ENCODE assay signal across 8 cellular contexts in genomic region chr1:65149391-65149729, GRCh38. TPM values are rescaled to one million over a fixed set of nuclear protein-coding genes. Genes with fewer than 3 reads are reported as not detected.
A peak's percentile ranks its signal among the peaks of the same experiment; 100 is the strongest.
DNase-seq lines count a peak whose midpoint lies in the region; ATAC-seq and TF ChIP-seq lines count a peak whose summit lies in the region.

No MANE protein-coding gene starts in this region.

- POLR2A ChIA-PET in activated CD4-positive, alpha-beta T cell treated with anti-CD3 and anti-CD28 coated beads for 36 hours (lab: Charles Lee), result no interaction called here
- POLR2A ChIA-PET in activated CD4-positive, alpha-beta memory T cell treated with anti-CD3 and anti-CD28 coated beads for 36 hours (lab: Charles Lee), result interaction anchor here (2.0 kb wide), 1 partner anchor 83 kb away, joined by 9 read pairs; no protein-coding TSS in a partner anchor

- H3K9me3 Mint-ChIP-seq in activated CD4-positive, alpha-beta T cell treated with anti-CD3 and anti-CD28 coated beads for 36 hours (ENCODE audit: low read depth), result no peaks in the 10 kb centered on the region
- H3K9me3 Mint-ChIP-seq in activated CD4-positive, alpha-beta memory T cell treated with anti-CD3 and anti-CD28 coated beads for 36 hours, result no peaks in the 10 kb centered on the region

- H3K36me3 ChIP-seq in iPS-20b (ENCODE audit: insufficient read depth, low read depth, low read length), result peaks cover 4% of the 10 kb centered on the region; the same call in 1 of the 2 replicates
- H3K36me3 ChIP-seq in testis (ENCODE audit: low read depth, missing control alignments), result no peaks in the 10 kb centered on the region

- no peak for TF ChIP-seq POLR2A in testis (IDR thresholded peaks at IDR 0.05)

- DNase-seq in activated CD4-positive, alpha-beta T cell treated with anti-CD3 and anti-CD28 coated beads for 36 hours, result no peak
- no peak for DNase-seq in activated CD4-positive, alpha-beta T cell treated with anti-CD3 and anti-CD28 coated beads for 48 hours
- DNase-seq in activated CD4-positive, alpha-beta memory T cell treated with anti-CD3 and anti-CD28 coated beads for 36 hours, result no peak
- DNase-seq in testis (no peak), activated gamma-delta T cell (lab: John Stamatoyannopoulos, UW) (no peak)
- DNase-seq in activated CD4-positive, CD25-positive, alpha-beta regulatory T cell treated with anti-CD3 and anti-CD28 coated beads, Interleukin-2, amount 50 U/mL, for 72 hours, result no peak
- DNase-seq in activated effector memory CD4-positive, alpha-beta T cell treated with anti-CD3 and anti-CD28 coated beads, Interleukin-2, amount 50 U/mL, for 16 hours, result no peak

- peaks cover 20% of the 10 kb centered on the region for H3K36me3 Mint-ChIP-seq in activated CD4-positive, alpha-beta T cell treated with anti-CD3 and anti-CD28 coated beads for 36 hours (ENCODE audit: low read depth)
- no peaks in the 10 kb centered on the region for H3K36me3 Mint-ChIP-seq in activated CD4-positive, alpha-beta memory T cell treated with anti-CD3 and anti-CD28 coated beads for 36 hours

- H3K27ac ChIP-seq in iPS-20b (ENCODE audit: low read length), result no peak overlapping the region
- peak overlapping the region; percentile 86 to 88 for H3K27ac ChIP-seq in testis

- H3K4me3 Mint-ChIP-seq in activated CD4-positive, alpha-beta T cell treated with anti-CD3 and anti-CD28 coated beads for 36 hours, result peak overlapping the region; percentile 85
- H3K4me3 Mint-ChIP-seq in activated CD4-positive, alpha-beta memory T cell treated with anti-CD3 and anti-CD28 coated beads for 36 hours, result peak overlapping the region; percentile 75

- no peaks in the 10 kb centered on the region for H3K9me3 ChIP-seq in iPS-20b (ENCODE audit: insufficient read depth, low read depth, low read length)
- no peaks in the 10 kb centered on the region for H3K9me3 ChIP-seq in testis

- TF ChIP-seq CTCF in testis (IDR thresholded peaks at IDR 0.05), result no peak

- intact Hi-C loops in activated CD4-positive, alpha-beta T cell treated with anti-CD3 and anti-CD28 coated beads for 36 hours (cut with DNase I, micrococcal nuclease), result loop anchor here (1.0 to 10.0 kb wide), 9 partner anchors 59 to 1557 kb away; partner anchors contain the start of gene PGM1 (in 1 of the 2)
- intact Hi-C loops in activated CD4-positive, alpha-beta memory T cell treated with anti-CD3 and anti-CD28 coated beads for 36 hours (cut with micrococcal nuclease), result loop anchor here (2.0 to 10.0 kb wide), 6 partner anchors 63 to 275 kb away; no protein-coding TSS in a partner anchor
- intact Hi-C loops in testis (cut with DNase I; ENCODE audit: low total_unique reads), result no loop called here

- ATAC-seq in activated CD4-positive, alpha-beta T cell treated with anti-CD3 and anti-CD28 coated beads for 36 hours, result no peak

- H3K4me1 Mint-ChIP-seq in activated CD4-positive, alpha-beta T cell treated with anti-CD3 and anti-CD28 coated beads for 36 hours, result peaks cover 15% of the 10 kb centered on the region
- peaks cover 14% of the 10 kb centered on the region for H3K4me1 Mint-ChIP-seq in activated CD4-positive, alpha-beta memory T cell treated with anti-CD3 and anti-CD28 coated beads for 36 hours (ENCODE audit: low read depth)

- 4% methylated on average over 9 of the region's 9 CpGs for WGBS in testis, 2 donors

- peaks cover 68% of the 10 kb centered on the region for H3K27me3 ChIP-seq in iPS-20b (ENCODE audit: insufficient read depth, low read length)
- no peaks in the 10 kb centered on the region for H3K27me3 ChIP-seq in testis

- H3K9ac ChIP-seq in iPS-20b (ENCODE audit: low read depth, low read length), result peak overlapping the region; percentile 76

- H3K4me3 ChIP-seq in iPS-20b (ENCODE audit: low read length), result peak overlapping the region; percentile 79
- peak overlapping the region; percentile 69 to 83 for H3K4me3 ChIP-seq in testis

- H3K27ac Mint-ChIP-seq in activated CD4-positive, alpha-beta T cell treated with anti-CD3 and anti-CD28 coated beads for 36 hours, result peak overlapping the region; percentile 82
- no peak overlapping the region for H3K27ac Mint-ChIP-seq in activated CD4-positive, alpha-beta memory T cell treated with anti-CD3 and anti-CD28 coated beads for 36 hours

- peaks cover 42% of the 10 kb centered on the region for H3K4me1 ChIP-seq in iPS-20b (ENCODE audit: insufficient read depth, low read length)
- H3K4me1 ChIP-seq in testis, result peaks cover 13% of the 10 kb centered on the region

- CTCF ChIA-PET in activated CD4-positive, alpha-beta T cell treated with anti-CD3 and anti-CD28 coated beads for 36 hours (lab: Charles Lee), result no interaction called here
- CTCF ChIA-PET in activated CD4-positive, alpha-beta memory T cell treated with anti-CD3 and anti-CD28 coated beads for 36 hours (lab: Charles Lee), result interaction anchor here (0.8 kb wide), 1 partner anchor 538 kb away, joined by 3 read pairs; no protein-coding TSS in a partner anchor

- peaks cover 43% of the 10 kb centered on the region for H3K27me3 Mint-ChIP-seq in activated CD4-positive, alpha-beta T cell treated with anti-CD3 and anti-CD28 coated beads for 36 hours
- peaks cover 28% of the 10 kb centered on the region for H3K27me3 Mint-ChIP-seq in activated CD4-positive, alpha-beta memory T cell treated with anti-CD3 and anti-CD28 coated beads for 36 hours

RNA-seq across cellular contexts. Expression of gene AK4, which starts 1.4 kb away (rescaled TPM):
- 100 to 1,000 TPM in 1 of 2 experiments, 10 to 100 TPM in 1; 90.4 to 102 TPM for total RNA-seq in activated CD4-positive, alpha-beta T cell treated with anti-CD3 and anti-CD28 coated beads for 36 hours
- 10 to 100 TPM; 42.7 to 45.5 TPM for total RNA-seq in activated CD4-positive, alpha-beta memory T cell treated with anti-CD3 and anti-CD28 coated beads for 36 hours
- total RNA-seq in testis, result 10 to 100 TPM; 40.1 to 42.0 TPM
- polyA plus RNA-seq in testis (ENCODE audit: insufficient read depth, low read depth, low replicate concordance), result 29.0 TPM
